ENCODE assay signal across 1 cellular context in the genomic region with DNA sequence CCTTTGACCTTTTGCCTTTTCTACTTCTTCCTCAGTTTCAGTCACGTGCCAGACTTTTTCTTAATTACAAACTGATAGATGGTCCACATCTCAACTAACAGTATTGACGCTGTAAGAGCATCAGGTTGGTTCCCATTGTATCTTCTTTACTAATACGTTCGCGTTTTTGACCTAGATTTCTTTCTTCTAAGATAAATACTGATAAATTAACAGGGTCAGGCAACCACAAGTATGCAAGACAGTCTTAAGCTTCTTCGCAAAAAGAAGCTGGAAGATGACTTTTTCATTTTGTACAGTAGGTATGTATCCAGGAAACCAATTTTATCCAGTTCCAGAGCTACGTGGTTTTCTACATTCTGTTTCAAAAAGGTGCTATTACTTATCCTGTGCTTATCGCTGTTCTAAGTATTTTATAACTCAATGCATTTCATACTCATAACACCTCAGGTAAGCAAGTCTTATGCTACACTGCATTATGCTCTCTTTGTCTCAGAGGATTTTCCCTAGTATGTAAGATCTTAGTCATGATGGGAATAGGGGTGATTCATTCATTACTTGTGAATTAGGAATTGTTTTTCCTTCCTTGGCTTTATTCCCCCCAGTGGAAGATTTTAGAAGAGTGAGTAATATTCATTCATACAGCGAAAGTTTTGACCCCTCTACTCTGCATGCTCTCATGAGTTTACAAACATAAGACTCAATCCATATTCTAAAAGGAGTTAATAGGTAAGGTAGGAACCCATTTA.
TF ChIP-seq lines count a peak whose summit lies in the region.

No MANE protein-coding gene starts in this region.

TF ChIP-seq in Ishikawa, 13 proteins besides CTCF, POLR2A, EP300 and RAD21 (continued from another document):
- TF ChIP-seq, protein P1, sequence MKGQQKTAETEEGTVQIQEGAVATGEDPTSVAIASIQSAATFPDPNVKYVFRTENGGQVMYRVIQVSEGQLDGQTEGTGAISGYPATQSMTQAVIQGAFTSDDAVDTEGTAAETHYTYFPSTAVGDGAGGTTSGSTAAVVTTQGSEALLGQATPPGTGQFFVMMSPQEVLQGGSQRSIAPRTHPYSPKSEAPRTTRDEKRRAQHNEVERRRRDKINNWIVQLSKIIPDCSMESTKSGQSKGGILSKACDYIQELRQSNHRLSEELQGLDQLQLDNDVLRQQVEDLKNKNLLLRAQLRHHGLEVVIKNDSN (IDR thresholded peaks at IDR 0.05), result peak; percentile 75
- no peak for TF ChIP-seq CREB1 (IDR thresholded peaks at IDR 0.05; ENCODE audit: low read depth)
